ENCODE assay signal across 11 cellular contexts in genomic region chr12:14259481-14260010, GRCh38.
DNase-seq lines count a peak whose midpoint lies in the region; ATAC-seq and TF ChIP-seq lines count a peak whose summit lies in the region.
"Had no signal": no experiment of that assay in that cellular context is flagged by ENCODE, and none has a peak within 500 bp of the region (broad histone marks: within the 10 kb centered on the region; RNA-seq: fewer than 3 reads in every experiment).

No MANE protein-coding gene starts in this region.

- H4K20me1 ChIP-seq in neural progenitor cell (ENCODE audit: low read depth): no peaks in the 10 kb centered on the region

- peaks cover 53% of the 10 kb centered on the region for H3K4me1 Mint-ChIP-seq in neural progenitor cell

- WGBS in heart left ventricle, 4 donors: 74 to 84% (median 76%) methylated on average over 11 of the region's 11 CpGs
- 65 to 70% methylated on average over 11 of the region's 11 CpGs for WGBS in esophagus squamous epithelium, 2 donors

- no peak for ATAC-seq in heart left ventricle
- ATAC-seq in left cardiac atrium: no peak
- ATAC-seq in GM21619 (IDR thresholded peaks at IDR 0.05; ENCODE audit: unreplicated experiment): no peak

- no peaks in the 10 kb centered on the region for H3K36me3 ChIP-seq in heart left ventricle
- H3K36me3 ChIP-seq in esophagus squamous epithelium: no peaks in the 10 kb centered on the region
- no peaks in the 10 kb centered on the region for H3K36me3 ChIP-seq in neural progenitor cell
- H3K36me3 ChIP-seq in uterus: no peaks in the 10 kb centered on the region

- H2AFZ ChIP-seq in neural progenitor cell (replicated peaks): no peak overlapping the region

- peaks cover 0 to 23% (median 5%) of the 10 kb centered on the region in 12 donors for H3K9me3 ChIP-seq in heart left ventricle
- H3K9me3 ChIP-seq in esophagus squamous epithelium: peaks cover 0 to 7% (median 0%) of the 10 kb centered on the region in 3 donors
- H3K9me3 ChIP-seq in neural progenitor cell (ENCODE audit: low read depth): peaks cover 4% of the 10 kb centered on the region
- no peaks in the 10 kb centered on the region for H3K9me3 ChIP-seq in uterus

- H3K4me1 ChIP-seq in heart left ventricle (peaks cover 4 to 76% (median 46%) of the 10 kb centered on the region in 12 donors), esophagus squamous epithelium (peaks cover 31 to 89% (median 37%) of the 10 kb centered on the region in 3 donors), neural progenitor cell (peaks cover 17% of the 10 kb centered on the region), uterus (peaks cover 0 to 8% of the 10 kb centered on the region in 2 donors)

- no peak for TF ChIP-seq CTCF in heart left ventricle (IDR thresholded peaks at IDR 0.05)
- no peak for TF ChIP-seq CTCF in esophagus squamous epithelium (IDR thresholded peaks at IDR 0.05)
- no peak for TF ChIP-seq CTCF in neural progenitor cell (IDR thresholded peaks at IDR 0.05)
- TF ChIP-seq CTCF in uterus (IDR thresholded peaks at IDR 0.05): no peak

- peaks cover 33% of the 10 kb centered on the region for H3K36me3 Mint-ChIP-seq in neural progenitor cell

- intact Hi-C loops in heart left ventricle (cut with DNase I) (loop anchor here in 7 of 10 donors (1.0 to 10.0 kb wide), 10 partner anchors 106 to 515 kb away; partner anchors contain the start of genes ATF7IP (in 4 of the 7) and PLBD1 (in 1 of the 7)), left cardiac atrium (cut with DNase I) (loop anchor here in 1 of 2 donors (2.0 kb wide), 1 partner anchor 105 kb away; the partner anchor contains the start of gene ATF7IP), esophagus squamous epithelium (cut with DNase I) (loop anchor here (5.0 kb wide), 1 partner anchor 108 kb away; the partner anchor contains the start of gene ATF7IP), uterus (cut with DNase I; ENCODE audit: low total_unique reads) (loop anchor here (5.0 kb wide), 1 partner anchor 128 kb away; no protein-coding TSS in a partner anchor)

- H3K27ac ChIP-seq in heart left ventricle: peak overlapping the region; percentile 48 to 98 (median 87)
- H3K27ac ChIP-seq in esophagus squamous epithelium: peak overlapping the region; percentile 86 to 96 (median 90)
- peak overlapping the region; percentile 99 for H3K27ac ChIP-seq in neural progenitor cell
- H3K27ac ChIP-seq in uterus: peak overlapping the region; percentile 85 to 92

- DNase-seq in heart left ventricle (no peak), left cardiac atrium (no peak), esophagus squamous epithelium (lab: John Stamatoyannopoulos, UW) (no peak), neural progenitor cell (ENCODE audit: low spot score) (no peak), uterus (no peak), superior temporal gyrus (ENCODE audit: extremely low spot score) (no peak)
- DNase-seq in effector CD8-positive, alpha-beta T cell (lab: John Stamatoyannopoulos, UW): no peak
- DNase-seq: activated CD4-positive, CD25-positive, alpha-beta regulatory T cell; activated naive CD8-positive, alpha-beta T cell treated with anti-CD3 and anti-CD28 coated beads, Interleukin-2, amount 10 ng/mL, durations not matched to agents 7 days and 5 days; Karpas-422 had no signal

- H3K9ac ChIP-seq in neural progenitor cell: no peak overlapping the region

- peaks cover 7% of the 10 kb centered on the region for H3K27me3 Mint-ChIP-seq in neural progenitor cell (ENCODE audit: insufficient read depth, low read depth)
- H3K27me3 Mint-ChIP-seq: activated naive CD8-positive, alpha-beta T cell treated with anti-CD3 and anti-CD28 coated beads, Interleukin-2, amount 10 ng/mL, durations not matched to agents 7 days and 5 days had no signal

- H3K4me3 ChIP-seq in heart left ventricle (peak overlapping the region in 2 of 12 donors; percentile 38 to 41), esophagus squamous epithelium (peak overlapping the region in 3 of 4 donors; percentile 33 to 53 (median 35)), neural progenitor cell (no peak overlapping the region), uterus (no peak overlapping the region)

- no peaks in the 10 kb centered on the region for H3K79me2 ChIP-seq in neural progenitor cell (ENCODE audit: low read depth)

- TF ChIP-seq POLR2A in heart left ventricle (IDR thresholded peaks at IDR 0.05) (no peak), esophagus squamous epithelium (IDR thresholded peaks at IDR 0.05) (no peak), uterus (IDR thresholded peaks at IDR 0.05) (no peak)

- H3K4me3 Mint-ChIP-seq in neural progenitor cell: peak overlapping the region; percentile 74
- H3K4me3 Mint-ChIP-seq: activated naive CD8-positive, alpha-beta T cell treated with anti-CD3 and anti-CD28 coated beads, Interleukin-2, amount 10 ng/mL, durations not matched to agents 7 days and 5 days had no signal

- H3K27me3 ChIP-seq in heart left ventricle (peaks cover 0 to 3% (median 0%) of the 10 kb centered on the region in 9 donors), esophagus squamous epithelium (no peaks in the 10 kb centered on the region), neural progenitor cell (no peaks in the 10 kb centered on the region), uterus (no peaks in the 10 kb centered on the region)

- peak overlapping the region; percentile 100 for H3K27ac Mint-ChIP-seq in neural progenitor cell

- peaks cover 68% of the 10 kb centered on the region for H3F3A ChIP-seq in neural progenitor cell (ENCODE audit: low read depth)

- H3K9me3 Mint-ChIP-seq in neural progenitor cell: peaks cover 76% of the 10 kb centered on the region

- H3K4me2 ChIP-seq in neural progenitor cell: no peak overlapping the region

Comparison
In these comparisons a context has a peak if more than half of its experiments do, and no peak if none do; other contexts are left out.
1. H3K4me3 ChIP-seq: peak in esophagus squamous epithelium (3 of 4); none in neural progenitor cell (single experiment) and uterus (0 of 2).
2. Peak in every context shown above with its lines, with median percentiles within 50 percentile points of each other: H3K27ac ChIP-seq.